11 cellular contexts compared by ENCODE assay signal in genomic region chr6:104941694-104942177, GRCh38. TPM values are rescaled to one million over a fixed set of nuclear protein-coding genes. Genes with fewer than 3 reads are reported as not detected.
DNase-seq lines count a peak whose midpoint lies in the region; ATAC-seq and TF ChIP-seq lines count a peak whose summit lies in the region.
"Had no signal": no experiment of that assay in that cellular context is flagged by ENCODE, and none has a peak within 500 bp of the region (broad histone marks: within the 10 kb centered on the region; RNA-seq: fewer than 3 reads in every experiment).

No MANE protein-coding gene starts in this region.

- H3K9me2 ChIP-seq in hepatocyte (replicated peaks; ENCODE audit: insufficient read depth): no peaks in the 10 kb centered on the region

- H3K27ac ChIP-seq in left ventricle myocardium inferior (replicated peaks) (no peak overlapping the region), hepatocyte (peak overlapping the region; percentile 37), tibial artery (no peak overlapping the region)
- H3K27ac ChIP-seq: KMS-11, tibial nerve had no signal

- H3K36me3 ChIP-seq in left ventricle myocardium inferior: no peaks in the 10 kb centered on the region
- no peaks in the 10 kb centered on the region for H3K36me3 ChIP-seq in hepatocyte (replicated peaks; ENCODE audit: insufficient read depth, low read depth)
- H3K36me3 ChIP-seq in tibial artery: no peaks in the 10 kb centered on the region

- 3% methylated on average over 9 of the region's 9 CpGs for WGBS in hepatocyte (ENCODE audit: low lambda C conversion rate, missing lambda C conversion rate)

- H3K4me2 ChIP-seq in hepatocyte: peak overlapping the region; percentile 98
- H3K4me2 ChIP-seq: KMS-11 had no signal

- ATAC-seq in left ventricle myocardium superior (no peak), SK-N-SH treated with all-trans-retinoic acid at 6 μM for 48 hours (peak; percentile 46), GM18858 (IDR thresholded peaks at IDR 0.05; ENCODE audit: unreplicated experiment) (no peak)

- peaks cover 100% of the 10 kb centered on the region for H3K27me3 ChIP-seq in left ventricle myocardium inferior (ENCODE audit: low read depth)
- H3K27me3 ChIP-seq in hepatocyte: peaks cover 5% of the 10 kb centered on the region
- peaks cover 3 to 78% of the 10 kb centered on the region in 2 donors for H3K27me3 ChIP-seq in tibial artery

- intact Hi-C loops in left ventricle myocardium inferior (cut with micrococcal nuclease) (no loop called here), left ventricle myocardium superior (cut with micrococcal nuclease) (no loop called here), tibial artery (cut with DNase I; ENCODE audit: low total_unique reads) (no loop called here), posterior vena cava (cut with DNase I) (no loop called here)

- H3K9me3 ChIP-seq in left ventricle myocardium inferior (replicated peaks) (peaks cover 5% of the 10 kb centered on the region), hepatocyte (ENCODE audit: low read depth) (no peaks in the 10 kb centered on the region), tibial artery (peaks cover 0 to 19% (median 13%) of the 10 kb centered on the region in 3 donors)

- H3K79me2 ChIP-seq in hepatocyte: no peaks in the 10 kb centered on the region

- H4K20me1 ChIP-seq in hepatocyte (ENCODE audit: insufficient read depth, poor library complexity, severe bottlenecking): no peaks in the 10 kb centered on the region

- TF ChIP-seq CTCF in left ventricle myocardium inferior (IDR thresholded peaks at IDR 0.05; ENCODE audit: borderline replicate concordance) (no peak), hepatocyte (IDR thresholded peaks at IDR 0.05; ENCODE audit: poor library complexity) (no peak), tibial artery (IDR thresholded peaks at IDR 0.05) (no peak)

- peak overlapping the region; percentile 59 for H3K4me3 ChIP-seq in left ventricle myocardium inferior
- peak overlapping the region; percentile 85 for H3K4me3 ChIP-seq in hepatocyte
- peak overlapping the region; percentile 28 to 45 for H3K4me3 ChIP-seq in tibial artery

- peak overlapping the region; percentile 99 for H2AFZ ChIP-seq in hepatocyte

- DNase-seq in left ventricle myocardium inferior: no peak
- no peak for DNase-seq in left ventricle myocardium superior
- no peak for DNase-seq in hepatocyte (ENCODE audit: low spot score)
- DNase-seq in tibial artery: no peak
- no peak for DNase-seq in posterior vena cava (ENCODE audit: low spot score)
- no peak for DNase-seq in NCI-H2107 (lab: John Stamatoyannopoulos, UW)
- DNase-seq: DND-41 had no signal

- H3K4me1 ChIP-seq in left ventricle myocardium inferior: peaks cover 9% of the 10 kb centered on the region
- no peaks in the 10 kb centered on the region for H3K4me1 ChIP-seq in hepatocyte (ENCODE audit: insufficient read depth)
- H3K4me1 ChIP-seq in tibial artery: peaks cover 0 to 13% (median 9%) of the 10 kb centered on the region in 4 donors

TF ChIP-seq in SK-N-SH treated with all-trans-retinoic acid at 6 μM for 48 hours, 23 proteins besides CTCF, POLR2A, EP300 and RAD21:
- no peak for TF ChIP-seq CREB5 (CRISPR knock-in tag; IDR thresholded peaks at IDR 0.05; ENCODE audit: low read depth)
- TF ChIP-seq ZFP30 (CRISPR knock-in tag; IDR thresholded peaks at IDR 0.05): no peak
- no peak for TF ChIP-seq POU6F1 (CRISPR knock-in tag; IDR thresholded peaks at IDR 0.05; ENCODE audit: borderline replicate concordance, low read depth)
- TF ChIP-seq SNAI2 (CRISPR knock-in tag; IDR thresholded peaks at IDR 0.05): no peak
- TF ChIP-seq ARNTL (CRISPR knock-in tag; IDR thresholded peaks at IDR 0.05; ENCODE audit: borderline replicate concordance, low read depth): no peak
- TF ChIP-seq PPARA (CRISPR knock-in tag; IDR thresholded peaks at IDR 0.05; ENCODE audit: borderline replicate concordance): no peak
- TF ChIP-seq BACH2 (CRISPR knock-in tag; IDR thresholded peaks at IDR 0.05; ENCODE audit: borderline replicate concordance): no peak
- TF ChIP-seq CSRNP3 (CRISPR knock-in tag; IDR thresholded peaks at IDR 0.05): no peak
- TF ChIP-seq RARB (CRISPR knock-in tag; IDR thresholded peaks at IDR 0.05): no peak
- no peak for TF ChIP-seq ZNF8 (CRISPR knock-in tag; IDR thresholded peaks at IDR 0.05)
- TF ChIP-seq ZFP3 (CRISPR knock-in tag; IDR thresholded peaks at IDR 0.05): no peak
- no peak for TF ChIP-seq ZNF70 (CRISPR knock-in tag; IDR thresholded peaks at IDR 0.05)
- TF ChIP-seq ZC3H10 (CRISPR knock-in tag; IDR thresholded peaks at IDR 0.05): no peak
- TF ChIP-seq ISL1 (CRISPR knock-in tag; IDR thresholded peaks at IDR 0.05): no peak
- TF ChIP-seq TOX (CRISPR knock-in tag; IDR thresholded peaks at IDR 0.05; ENCODE audit: borderline replicate concordance): no peak

RNA-seq across cellular contexts. Expression of gene LIN28B, which starts 15.2 kb away (rescaled TPM):
- total RNA-seq in left ventricle myocardium inferior (not detected), left ventricle myocardium superior (not detected), hepatocyte (8.6 and 8.9 TPM in 2 replicates), posterior vena cava (not detected)
- 1.8 and 3.2 TPM in 2 replicates for polyA plus RNA-seq in hepatocyte
- total RNA-seq: tibial nerve had no signal
